In the genomic region with DNA sequence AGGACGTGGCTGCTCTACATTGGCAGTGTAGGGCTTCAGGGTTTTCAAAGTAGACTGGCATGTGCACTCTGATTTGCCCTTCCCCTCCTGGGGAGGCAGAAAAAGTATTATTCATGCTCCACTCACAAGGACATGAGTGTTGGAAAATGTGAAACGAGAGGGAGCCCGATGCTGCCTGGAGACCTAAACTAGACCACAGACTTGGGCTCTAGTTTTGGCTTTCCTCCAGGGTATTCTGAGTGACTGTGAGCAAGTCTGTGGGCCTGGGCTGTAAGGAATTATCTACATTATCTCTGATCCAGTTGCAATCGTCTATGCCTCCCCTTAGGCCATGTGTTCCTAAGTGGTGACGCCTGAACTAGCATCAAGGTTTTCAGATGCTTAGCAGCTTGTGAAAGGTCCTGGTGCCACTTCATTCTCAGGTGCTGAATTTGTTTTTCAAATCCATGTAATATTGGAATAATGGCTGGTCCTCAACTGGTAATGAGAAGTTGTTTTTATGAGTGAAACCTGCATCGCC, we compare ENCODE assay signal across 1 cellular context.
TF ChIP-seq lines count a peak whose summit lies in the region.

No MANE protein-coding gene starts in this region.

TF ChIP-seq in WTC11, 78 proteins besides CTCF, POLR2A, EP300 and RAD21:
- TF ChIP-seq SMAD4 (CRISPR knock-in tag; IDR thresholded peaks at IDR 0.05) (no peak), SMAD3 (CRISPR knock-in tag; IDR thresholded peaks at IDR 0.05; ENCODE audit: borderline replicate concordance) (no peak), EMX1 (CRISPR knock-in tag; IDR thresholded peaks at IDR 0.05) (no peak), OVOL2 (CRISPR knock-in tag; IDR thresholded peaks at IDR 0.05; ENCODE audit: borderline replicate concordance) (no peak), IRF2 (CRISPR knock-in tag; IDR thresholded peaks at IDR 0.05; ENCODE audit: borderline replicate concordance, low read depth) (no peak), PRRX2 (CRISPR knock-in tag; IDR thresholded peaks at IDR 0.05) (no peak), TEAD4 (CRISPR knock-in tag; IDR thresholded peaks at IDR 0.05) (no peak), CBFB (CRISPR knock-in tag; IDR thresholded peaks at IDR 0.05; ENCODE audit: low read depth) (no peak), HMGA2 (CRISPR knock-in tag; IDR thresholded peaks at IDR 0.05) (no peak), NFE2L1 (CRISPR knock-in tag; IDR thresholded peaks at IDR 0.05) (no peak), TCF7 (CRISPR knock-in tag; IDR thresholded peaks at IDR 0.05; ENCODE audit: low read depth) (no peak)
- TF ChIP-seq, protein P1, sequence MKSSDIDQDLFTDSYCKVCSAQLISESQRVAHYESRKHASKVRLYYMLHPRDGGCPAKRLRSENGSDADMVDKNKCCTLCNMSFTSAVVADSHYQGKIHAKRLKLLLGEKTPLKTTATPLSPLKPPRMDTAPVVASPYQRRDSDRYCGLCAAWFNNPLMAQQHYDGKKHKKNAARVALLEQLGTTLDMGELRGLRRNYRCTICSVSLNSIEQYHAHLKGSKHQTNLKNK (CRISPR knock-in tag; IDR thresholded peaks at IDR 0.05) = no peak
- TF ChIP-seq, protein P2, sequence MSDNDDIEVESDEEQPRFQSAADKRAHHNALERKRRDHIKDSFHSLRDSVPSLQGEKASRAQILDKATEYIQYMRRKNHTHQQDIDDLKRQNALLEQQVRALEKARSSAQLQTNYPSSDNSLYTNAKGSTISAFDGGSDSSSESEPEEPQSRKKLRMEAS (CRISPR knock-in tag; IDR thresholded peaks at IDR 0.05) = no peak
- TF ChIP-seq, protein P3, sequence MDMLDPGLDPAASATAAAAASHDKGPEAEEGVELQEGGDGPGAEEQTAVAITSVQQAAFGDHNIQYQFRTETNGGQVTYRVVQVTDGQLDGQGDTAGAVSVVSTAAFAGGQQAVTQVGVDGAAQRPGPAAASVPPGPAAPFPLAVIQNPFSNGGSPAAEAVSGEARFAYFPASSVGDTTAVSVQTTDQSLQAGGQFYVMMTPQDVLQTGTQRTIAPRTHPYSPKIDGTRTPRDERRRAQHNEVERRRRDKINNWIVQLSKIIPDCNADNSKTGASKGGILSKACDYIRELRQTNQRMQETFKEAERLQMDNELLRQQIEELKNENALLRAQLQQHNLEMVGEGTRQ (CRISPR knock-in tag; IDR thresholded peaks at IDR 0.05) = no peak
- TF ChIP-seq, protein P4, sequence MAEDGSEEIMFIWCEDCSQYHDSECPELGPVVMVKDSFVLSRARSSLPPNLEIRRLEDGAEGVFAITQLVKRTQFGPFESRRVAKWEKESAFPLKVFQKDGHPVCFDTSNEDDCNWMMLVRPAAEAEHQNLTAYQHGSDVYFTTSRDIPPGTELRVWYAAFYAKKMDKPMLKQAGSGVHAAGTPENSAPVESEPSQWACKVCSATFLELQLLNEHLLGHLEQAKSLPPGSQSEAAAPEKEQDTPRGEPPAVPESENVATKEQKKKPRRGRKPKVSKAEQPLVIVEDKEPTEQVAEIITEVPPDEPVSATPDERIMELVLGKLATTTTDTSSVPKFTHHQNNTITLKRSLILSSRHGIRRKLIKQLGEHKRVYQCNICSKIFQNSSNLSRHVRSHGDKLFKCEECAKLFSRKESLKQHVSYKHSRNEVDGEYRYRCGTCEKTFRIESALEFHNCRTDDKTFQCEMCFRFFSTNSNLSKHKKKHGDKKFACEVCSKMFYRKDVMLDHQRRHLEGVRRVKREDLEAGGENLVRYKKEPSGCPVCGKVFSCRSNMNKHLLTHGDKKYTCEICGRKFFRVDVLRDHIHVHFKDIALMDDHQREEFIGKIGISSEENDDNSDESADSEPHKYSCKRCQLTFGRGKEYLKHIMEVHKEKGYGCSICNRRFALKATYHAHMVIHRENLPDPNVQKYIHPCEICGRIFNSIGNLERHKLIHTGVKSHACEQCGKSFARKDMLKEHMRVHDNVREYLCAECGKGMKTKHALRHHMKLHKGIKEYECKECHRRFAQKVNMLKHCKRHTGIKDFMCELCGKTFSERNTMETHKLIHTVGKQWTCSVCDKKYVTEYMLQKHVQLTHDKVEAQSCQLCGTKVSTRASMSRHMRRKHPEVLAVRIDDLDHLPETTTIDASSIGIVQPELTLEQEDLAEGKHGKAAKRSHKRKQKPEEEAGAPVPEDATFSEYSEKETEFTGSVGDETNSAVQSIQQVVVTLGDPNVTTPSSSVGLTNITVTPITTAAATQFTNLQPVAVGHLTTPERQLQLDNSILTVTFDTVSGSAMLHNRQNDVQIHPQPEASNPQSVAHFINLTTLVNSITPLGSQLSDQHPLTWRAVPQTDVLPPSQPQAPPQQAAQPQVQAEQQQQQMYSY (CRISPR knock-in tag; IDR thresholded peaks at IDR 0.05) = no peak
- TF ChIP-seq, protein P5, sequence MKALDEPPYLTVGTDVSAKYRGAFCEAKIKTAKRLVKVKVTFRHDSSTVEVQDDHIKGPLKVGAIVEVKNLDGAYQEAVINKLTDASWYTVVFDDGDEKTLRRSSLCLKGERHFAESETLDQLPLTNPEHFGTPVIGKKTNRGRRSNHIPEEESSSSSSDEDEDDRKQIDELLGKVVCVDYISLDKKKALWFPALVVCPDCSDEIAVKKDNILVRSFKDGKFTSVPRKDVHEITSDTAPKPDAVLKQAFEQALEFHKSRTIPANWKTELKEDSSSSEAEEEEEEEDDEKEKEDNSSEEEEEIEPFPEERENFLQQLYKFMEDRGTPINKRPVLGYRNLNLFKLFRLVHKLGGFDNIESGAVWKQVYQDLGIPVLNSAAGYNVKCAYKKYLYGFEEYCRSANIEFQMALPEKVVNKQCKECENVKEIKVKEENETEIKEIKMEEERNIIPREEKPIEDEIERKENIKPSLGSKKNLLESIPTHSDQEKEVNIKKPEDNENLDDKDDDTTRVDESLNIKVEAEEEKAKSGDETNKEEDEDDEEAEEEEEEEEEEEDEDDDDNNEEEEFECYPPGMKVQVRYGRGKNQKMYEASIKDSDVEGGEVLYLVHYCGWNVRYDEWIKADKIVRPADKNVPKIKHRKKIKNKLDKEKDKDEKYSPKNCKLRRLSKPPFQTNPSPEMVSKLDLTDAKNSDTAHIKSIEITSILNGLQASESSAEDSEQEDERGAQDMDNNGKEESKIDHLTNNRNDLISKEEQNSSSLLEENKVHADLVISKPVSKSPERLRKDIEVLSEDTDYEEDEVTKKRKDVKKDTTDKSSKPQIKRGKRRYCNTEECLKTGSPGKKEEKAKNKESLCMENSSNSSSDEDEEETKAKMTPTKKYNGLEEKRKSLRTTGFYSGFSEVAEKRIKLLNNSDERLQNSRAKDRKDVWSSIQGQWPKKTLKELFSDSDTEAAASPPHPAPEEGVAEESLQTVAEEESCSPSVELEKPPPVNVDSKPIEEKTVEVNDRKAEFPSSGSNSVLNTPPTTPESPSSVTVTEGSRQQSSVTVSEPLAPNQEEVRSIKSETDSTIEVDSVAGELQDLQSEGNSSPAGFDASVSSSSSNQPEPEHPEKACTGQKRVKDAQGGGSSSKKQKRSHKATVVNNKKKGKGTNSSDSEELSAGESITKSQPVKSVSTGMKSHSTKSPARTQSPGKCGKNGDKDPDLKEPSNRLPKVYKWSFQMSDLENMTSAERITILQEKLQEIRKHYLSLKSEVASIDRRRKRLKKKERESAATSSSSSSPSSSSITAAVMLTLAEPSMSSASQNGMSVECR (CRISPR knock-in tag; IDR thresholded peaks at IDR 0.05; ENCODE audit: borderline replicate concordance) = no peak
- TF ChIP-seq, protein P6, sequence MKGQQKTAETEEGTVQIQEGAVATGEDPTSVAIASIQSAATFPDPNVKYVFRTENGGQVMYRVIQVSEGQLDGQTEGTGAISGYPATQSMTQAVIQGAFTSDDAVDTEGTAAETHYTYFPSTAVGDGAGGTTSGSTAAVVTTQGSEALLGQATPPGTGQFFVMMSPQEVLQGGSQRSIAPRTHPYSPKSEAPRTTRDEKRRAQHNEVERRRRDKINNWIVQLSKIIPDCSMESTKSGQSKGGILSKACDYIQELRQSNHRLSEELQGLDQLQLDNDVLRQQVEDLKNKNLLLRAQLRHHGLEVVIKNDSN (CRISPR knock-in tag; IDR thresholded peaks at IDR 0.05) = no peak
- TF ChIP-seq, protein P7, sequence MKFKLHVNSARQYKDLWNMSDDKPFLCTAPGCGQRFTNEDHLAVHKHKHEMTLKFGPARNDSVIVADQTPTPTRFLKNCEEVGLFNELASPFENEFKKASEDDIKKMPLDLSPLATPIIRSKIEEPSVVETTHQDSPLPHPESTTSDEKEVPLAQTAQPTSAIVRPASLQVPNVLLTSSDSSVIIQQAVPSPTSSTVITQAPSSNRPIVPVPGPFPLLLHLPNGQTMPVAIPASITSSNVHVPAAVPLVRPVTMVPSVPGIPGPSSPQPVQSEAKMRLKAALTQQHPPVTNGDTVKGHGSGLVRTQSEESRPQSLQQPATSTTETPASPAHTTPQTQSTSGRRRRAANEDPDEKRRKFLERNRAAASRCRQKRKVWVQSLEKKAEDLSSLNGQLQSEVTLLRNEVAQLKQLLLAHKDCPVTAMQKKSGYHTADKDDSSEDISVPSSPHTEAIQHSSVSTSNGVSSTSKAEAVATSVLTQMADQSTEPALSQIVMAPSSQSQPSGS (CRISPR knock-in tag; IDR thresholded peaks at IDR 0.05; ENCODE audit: borderline replicate concordance, low read depth) = no peak
